33 cellular contexts compared by ENCODE assay signal in genomic region chr19:12649941-12650340, GRCh38. TPM values are rescaled to one million over a fixed set of nuclear protein-coding genes. Genes with fewer than 3 reads are reported as not detected.
"Had no signal": no experiment of that assay in that cellular context is flagged by ENCODE, and none has a peak within 500 bp of the region (broad histone marks: within the 10 kb centered on the region; RNA-seq: fewer than 3 reads in every experiment).

No MANE protein-coding gene starts in this region.

- H3K9me3 ChIP-seq: body of pancreas, breast epithelium, Peyer's patch had no signal

- H3K9me3 Mint-ChIP-seq: activated CD4-positive, alpha-beta T cell treated with anti-CD3 and anti-CD28 coated beads, Interleukin-2, amount 10 ng/mL, durations not matched to agents 24 days and 14 days; activated naive CD4-positive, alpha-beta T cell treated with anti-CD3 and anti-CD28 coated beads, Interleukin-2, amount 50 U/mL, for 24 hours; activated naive CD8-positive, alpha-beta T cell treated with anti-CD3 and anti-CD28 coated beads, Interleukin-2, amount 10 ng/mL, durations not matched to agents 7 days and 5 days; activated T-cell treated with anti-CD3 and anti-CD28 coated beads, Interleukin-2, amount 50 U/mL, for 24 hours; activated T-helper 2 cell treated with anti-CD3 and anti-CD28 coated beads, Interferon-gamma antibody, Interleukin-2, Interleukin-4, amounts not matched to agents 10 μg/mL and 5 μg/mL and 100 μg/mL, durations not matched to agents 14 hours and 24 hours and 36 hours; T-helper 1 cell treated with Interleukin-12 subunit alpha and Interleukin-12 subunit beta and Interleukin-4 antibody, amounts not matched to agents 30 μg/mL and 1 μg/mL, for 36 hours; T-helper 2 cell treated with Interferon-gamma antibody and Interleukin-4, amounts not matched to agents 5 μg/mL and 100 μg/mL, for 36 hours had no signal

- H3K4me3 Mint-ChIP-seq: activated CD4-positive, alpha-beta T cell treated with anti-CD3 and anti-CD28 coated beads, Interleukin-2, amount 10 ng/mL, durations not matched to agents 24 days and 14 days; activated CD8-positive, alpha-beta T cell treated with anti-CD3 and anti-CD28 coated beads, Interleukin-2, amount 10 ng/mL, durations not matched to agents 7 days and 5 days; activated naive CD4-positive, alpha-beta T cell treated with anti-CD3 and anti-CD28 coated beads, Interleukin-2, amount 50 U/mL, for 24 hours; activated naive CD8-positive, alpha-beta T cell treated with anti-CD3 and anti-CD28 coated beads, Interleukin-2, amount 10 ng/mL, durations not matched to agents 7 days and 5 days; activated T-cell treated with anti-CD3 and anti-CD28 coated beads, Interleukin-2, amount 50 U/mL, for 24 hours; T-helper 1 cell treated with Interleukin-12 subunit alpha and Interleukin-12 subunit beta and Interleukin-4 antibody, amounts not matched to agents 30 μg/mL and 1 μg/mL, for 36 hours; T-helper 2 cell treated with Interferon-gamma antibody and Interleukin-4, amounts not matched to agents 5 μg/mL and 100 μg/mL, for 36 hours had no signal

- H3K4me3 ChIP-seq: body of pancreas, breast epithelium, Peyer's patch had no signal

- H3K27ac ChIP-seq: body of pancreas, breast epithelium, Peyer's patch had no signal

- H3K36me3 ChIP-seq: breast epithelium had no signal

- H3K27ac Mint-ChIP-seq: activated CD4-positive, alpha-beta T cell treated with anti-CD3 and anti-CD28 coated beads, Interleukin-2, amount 10 ng/mL, durations not matched to agents 24 days and 14 days; activated CD8-positive, alpha-beta T cell treated with anti-CD3 and anti-CD28 coated beads, Interleukin-2, amount 10 ng/mL, durations not matched to agents 7 days and 5 days; activated naive CD4-positive, alpha-beta T cell treated with anti-CD3 and anti-CD28 coated beads, Interleukin-2, amount 50 U/mL, for 24 hours; activated naive CD8-positive, alpha-beta T cell treated with anti-CD3 and anti-CD28 coated beads, Interleukin-2, amount 10 ng/mL, durations not matched to agents 7 days and 5 days; activated T-cell treated with anti-CD3 and anti-CD28 coated beads, Interleukin-2, amount 50 U/mL, for 24 hours; activated T-helper 2 cell treated with anti-CD3 and anti-CD28 coated beads, Interferon-gamma antibody, Interleukin-2, Interleukin-4, amounts not matched to agents 10 μg/mL and 5 μg/mL and 100 μg/mL, durations not matched to agents 14 hours and 24 hours and 36 hours; T-helper 1 cell treated with Interleukin-12 subunit alpha and Interleukin-12 subunit beta and Interleukin-4 antibody, amounts not matched to agents 30 μg/mL and 1 μg/mL, for 36 hours; T-helper 2 cell treated with Interferon-gamma antibody and Interleukin-4, amounts not matched to agents 5 μg/mL and 100 μg/mL, for 36 hours had no signal

- H3K27me3 Mint-ChIP-seq: activated CD4-positive, alpha-beta T cell treated with anti-CD3 and anti-CD28 coated beads, Interleukin-2, amount 10 ng/mL, durations not matched to agents 24 days and 14 days; activated naive CD4-positive, alpha-beta T cell treated with anti-CD3 and anti-CD28 coated beads, Interleukin-2, amount 50 U/mL, for 24 hours; activated naive CD8-positive, alpha-beta T cell treated with anti-CD3 and anti-CD28 coated beads, Interleukin-2, amount 10 ng/mL, durations not matched to agents 7 days and 5 days; activated T-cell treated with anti-CD3 and anti-CD28 coated beads, Interleukin-2, amount 50 U/mL, for 24 hours had no signal

- H3K4me1 Mint-ChIP-seq: activated naive CD4-positive, alpha-beta T cell treated with anti-CD3 and anti-CD28 coated beads, Interleukin-2, amount 50 U/mL, for 24 hours had no signal

- DNase-seq: activated CD4-positive, alpha-beta T cell treated with anti-CD3 and anti-CD28 coated beads, Interleukin-2, amount 10 ng/mL, durations not matched to agents 24 days and 14 days; activated CD4-positive, alpha-beta T cell treated with anti-CD3 and anti-CD28 coated beads, Interleukin-2, amount 50 U/mL, for 4 hours; activated CD8-positive, alpha-beta T cell treated with anti-CD3 and anti-CD28 coated beads, Interleukin-2, amount 10 ng/mL, durations not matched to agents 7 days and 5 days; activated gamma-delta T cell; activated naive CD4-positive, alpha-beta T cell treated with Interleukin-2 at 50 U/mL for 16 hours; activated naive CD8-positive, alpha-beta T cell treated with anti-CD3 and anti-CD28 coated beads, Interleukin-2, amount 10 ng/mL, durations not matched to agents 7 days and 5 days; activated T-cell treated with anti-CD3 and anti-CD28 coated beads, Interleukin-2, amount 50 U/mL, for 24 hours; body of pancreas; Kasumi-1; KG1; MM.1S; MV-4-11; NCI-H1092; NCI-H1436 treated with DMSO at 0.1 percent for 48 hours; NCI-H1694 treated with DMSO at 0.1 percent for 48 hours; NCI-H2029; NCI-H345; NCI-H524 treated with DMSO at 0.1 percent for 48 hours; NK-92 treated with Interleukin-12 subunit alpha and Interleukin-12 subunit beta, amount 100 ng/mL, for 24 hours; PC-3; RPMI8226; SIG-M5 had no signal

- H3K27me3 ChIP-seq: body of pancreas, breast epithelium, Peyer's patch had no signal

- ATAC-seq: activated CD8-positive, alpha-beta T cell treated with anti-CD3 and anti-CD28 coated beads, Interleukin-2, amount 10 ng/mL, durations not matched to agents 7 days and 5 days; body of pancreas; PC-3 had no signal

RNA-seq across cellular contexts. Expression of gene GNG14, which starts 37.9 kb away (rescaled TPM):
- total RNA-seq: activated CD4-positive, alpha-beta T cell treated with anti-CD3 and anti-CD28 coated beads, Interleukin-2, amount 10 ng/mL, durations not matched to agents 24 days and 14 days; activated CD8-positive, alpha-beta T cell treated with anti-CD3 and anti-CD28 coated beads, Interleukin-2, amount 10 ng/mL, durations not matched to agents 7 days and 5 days; activated naive CD8-positive, alpha-beta T cell treated with anti-CD3 and anti-CD28 coated beads, Interleukin-2, amount 10 ng/mL, durations not matched to agents 7 days and 5 days; activated T-helper 2 cell treated with anti-CD3 and anti-CD28 coated beads, Interferon-gamma antibody, Interleukin-2, Interleukin-4, amounts not matched to agents 10 μg/mL and 5 μg/mL and 100 μg/mL, durations not matched to agents 14 hours and 24 hours and 36 hours; astrocyte; body of pancreas; breast epithelium; cardiac septum; NCI-H460; PC-3; Peyer's patch; SK-MEL-5 had no signal
- polyA plus RNA-seq: adipose tissue had no signal
